1 cellular context compared by ENCODE assay signal in genomic region chr9:4262735-4263141, GRCh38.
TF ChIP-seq lines count a peak whose summit lies in the region.

No MANE protein-coding gene starts in this region.

TF ChIP-seq in HEK293, 187 proteins besides CTCF, POLR2A, EP300 and RAD21 (continued from another document):
- TF ChIP-seq, protein P1, sequence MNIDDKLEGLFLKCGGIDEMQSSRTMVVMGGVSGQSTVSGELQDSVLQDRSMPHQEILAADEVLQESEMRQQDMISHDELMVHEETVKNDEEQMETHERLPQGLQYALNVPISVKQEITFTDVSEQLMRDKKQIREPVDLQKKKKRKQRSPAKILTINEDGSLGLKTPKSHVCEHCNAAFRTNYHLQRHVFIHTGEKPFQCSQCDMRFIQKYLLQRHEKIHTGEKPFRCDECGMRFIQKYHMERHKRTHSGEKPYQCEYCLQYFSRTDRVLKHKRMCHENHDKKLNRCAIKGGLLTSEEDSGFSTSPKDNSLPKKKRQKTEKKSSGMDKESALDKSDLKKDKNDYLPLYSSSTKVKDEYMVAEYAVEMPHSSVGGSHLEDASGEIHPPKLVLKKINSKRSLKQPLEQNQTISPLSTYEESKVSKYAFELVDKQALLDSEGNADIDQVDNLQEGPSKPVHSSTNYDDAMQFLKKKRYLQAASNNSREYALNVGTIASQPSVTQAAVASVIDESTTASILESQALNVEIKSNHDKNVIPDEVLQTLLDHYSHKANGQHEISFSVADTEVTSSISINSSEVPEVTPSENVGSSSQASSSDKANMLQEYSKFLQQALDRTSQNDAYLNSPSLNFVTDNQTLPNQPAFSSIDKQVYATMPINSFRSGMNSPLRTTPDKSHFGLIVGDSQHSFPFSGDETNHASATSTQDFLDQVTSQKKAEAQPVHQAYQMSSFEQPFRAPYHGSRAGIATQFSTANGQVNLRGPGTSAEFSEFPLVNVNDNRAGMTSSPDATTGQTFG (tag by site-specific recombination; IDR thresholded peaks at IDR 0.05; ENCODE audit: borderline replicate concordance): no peak
- TF ChIP-seq ZNF398 (tag by site-specific recombination; IDR thresholded peaks at IDR 0.05): no peak
- TF ChIP-seq SCRT2 (tag by site-specific recombination; IDR thresholded peaks at IDR 0.05): no peak
